ENCODE assay signal across 10 cellular contexts in genomic region chr4:112693507-112693906, GRCh38.
"Had no signal": no experiment of that assay in that cellular context is flagged by ENCODE, and none has a peak within 500 bp of the region (broad histone marks: within the 10 kb centered on the region; RNA-seq: fewer than 3 reads in every experiment).

No MANE protein-coding gene starts in this region.

- H2AFZ ChIP-seq: GM23248, GM23338 had no signal

- H3K36me3 ChIP-seq: HAP-1 had no signal

- H3K9ac ChIP-seq: GM23248 had no signal

- H3K4me2 ChIP-seq: GM23338 had no signal

- H3K27ac ChIP-seq: GM23248 had no signal

- H3K9me3 ChIP-seq: HAP-1 had no signal

- DNase-seq: GM23248, GOT3, H7, H9, HCEC 1CT, HFFc6 had no signal

- ATAC-seq: GM23338, HCT116 had no signal

- H3K4me3 ChIP-seq: GM23248, GM23338, HAP-1 had no signal

- FAIRE-seq: H54 had no signal
